ENCODE assay signal across 8 cellular contexts in the genomic region with DNA sequence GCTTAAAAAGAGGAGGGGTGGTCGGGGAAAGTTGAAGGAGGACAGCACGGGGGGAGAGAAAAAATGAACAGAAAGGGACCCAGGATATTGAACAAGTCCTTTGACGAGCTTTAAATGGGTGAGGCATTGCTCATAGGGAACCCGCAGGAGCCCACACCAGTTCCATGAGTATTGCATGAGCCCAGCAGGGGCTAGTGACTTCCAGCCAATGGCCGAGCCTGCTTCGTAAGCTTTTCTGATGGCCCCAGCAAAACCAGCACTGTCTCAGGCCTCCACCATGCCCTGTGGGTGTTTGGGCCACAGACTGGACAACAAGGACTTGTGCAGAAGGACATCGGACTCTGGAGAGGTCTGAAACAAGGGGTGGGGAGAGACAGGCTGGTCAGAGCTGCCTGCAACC.
A peak's percentile ranks its signal among the peaks of the same experiment; 100 is the strongest.
DNase-seq lines count a peak whose midpoint lies in the region; ATAC-seq and TF ChIP-seq lines count a peak whose summit lies in the region.

No MANE protein-coding gene starts in this region.

- H3K4me3 Mint-ChIP-seq in activated CD8-positive, alpha-beta memory T cell treated with anti-CD3 and anti-CD28 coated beads, Interleukin-2, amount 10 ng/mL, durations not matched to agents 7 days and 5 days = no peak overlapping the region
- H3K4me3 Mint-ChIP-seq in Caco-2 (ENCODE audit: unreplicated experiment) = no peak overlapping the region

- intact Hi-C loops in adrenal gland (cut with DNase I) = loop anchor here in 1 of 2 donors (5.0 kb wide), 1 partner anchor 104 kb away; no protein-coding TSS in a partner anchor
- intact Hi-C loops in right lobe of liver (cut with DNase I) = no loop called here
- intact Hi-C loops in Caco-2 (cut with micrococcal nuclease; ENCODE audit: unreplicated experiment) = no loop called here

- H3K27ac Mint-ChIP-seq in activated CD8-positive, alpha-beta memory T cell treated with anti-CD3 and anti-CD28 coated beads, Interleukin-2, amount 10 ng/mL, durations not matched to agents 7 days and 5 days = peak overlapping the region; percentile 61
- no peak overlapping the region for H3K27ac Mint-ChIP-seq in Caco-2 (ENCODE audit: unreplicated experiment)

- WGBS in adrenal gland, 4 donors = 63 to 79% (median 70%) methylated on average over 7 of the region's 7 CpGs
- WGBS in right lobe of liver (ENCODE audit: insufficient coverage, low coverage, low lambda C conversion rate, missing lambda C conversion rate) = 76% methylated on average over 3 of the region's 7 CpGs
- WGBS in thymus = 90% methylated on average over 7 of the region's 7 CpGs

- TF ChIP-seq CTCF in adrenal gland (IDR thresholded peaks at IDR 0.05) (no peak), right lobe of liver (IDR thresholded peaks at IDR 0.05) (no peak), Caco-2 (IDR thresholded peaks at IDR 0.05; ENCODE audit: insufficient read depth in 1 of 2, low read depth in 1 of 2, low read length in 1 of 2, severe bottlenecking in 1 of 2, unreplicated experiment in 1 of 2) (no peak)

- H3K27ac ChIP-seq in adrenal gland (peak overlapping the region; percentile 40 to 80 (median 69)), right lobe of liver (peak overlapping the region; percentile 28 to 95 (median 82)), thymus (ENCODE audit: low read depth) (peak overlapping the region; percentile 19)

- H3K9me3 ChIP-seq in adrenal gland (replicated peaks in 1 of 3) (no peaks in the 10 kb centered on the region), right lobe of liver (no peaks in the 10 kb centered on the region), thymus (ENCODE audit: control insufficient read depth) (no peaks in the 10 kb centered on the region), Caco-2 (no peaks in the 10 kb centered on the region; the same call in 1 of the 2 replicates)

- H3K4me1 ChIP-seq in adrenal gland (replicated peaks in 1 of 2) (peaks cover 16 to 64% of the 10 kb centered on the region in 2 donors), right lobe of liver (peaks cover 0 to 41% (median 10%) of the 10 kb centered on the region in 4 donors), thymus (ENCODE audit: control insufficient read depth, insufficient read depth, low read length) (peaks cover 24% of the 10 kb centered on the region), Caco-2 (peaks cover 40% of the 10 kb centered on the region)

- H3K36me3 ChIP-seq in adrenal gland (replicated peaks in 1 of 2) (no peaks in the 10 kb centered on the region), right lobe of liver (no peaks in the 10 kb centered on the region), thymus (ENCODE audit: control insufficient read depth, insufficient read depth) (no peaks in the 10 kb centered on the region), Caco-2 (ENCODE audit: control insufficient read depth, insufficient read depth, low read length) (no peaks in the 10 kb centered on the region)

- ATAC-seq in activated CD8-positive, alpha-beta memory T cell treated with anti-CD3 and anti-CD28 coated beads, Interleukin-2, amount 10 ng/mL, durations not matched to agents 7 days and 5 days = no peak
- ATAC-seq in right lobe of liver = no peak

- POLR2A ChIA-PET in Caco-2 (lab: Charles Lee) = interaction anchor here (0.7 kb wide), 1 partner anchor 79 kb away, joined by 6 read pairs; no protein-coding TSS in a partner anchor

- H3K4me3 ChIP-seq in adrenal gland = no peak overlapping the region
- H3K4me3 ChIP-seq in right lobe of liver = no peak overlapping the region
- no peak overlapping the region for H3K4me3 ChIP-seq in thymus (ENCODE audit: low read length)
- no peak overlapping the region for H3K4me3 ChIP-seq in Caco-2 (ENCODE audit: low read depth, low read length)

- H3K9me3 Mint-ChIP-seq in activated CD8-positive, alpha-beta memory T cell treated with anti-CD3 and anti-CD28 coated beads, Interleukin-2, amount 10 ng/mL, durations not matched to agents 7 days and 5 days (ENCODE audit: low read depth) = no peaks in the 10 kb centered on the region
- H3K9me3 Mint-ChIP-seq in Caco-2 (ENCODE audit: unreplicated experiment) = peaks cover 20% of the 10 kb centered on the region

- H3K36me3 Mint-ChIP-seq in activated CD8-positive, alpha-beta memory T cell treated with anti-CD3 and anti-CD28 coated beads, Interleukin-2, amount 10 ng/mL, durations not matched to agents 7 days and 5 days = no peaks in the 10 kb centered on the region
- no peaks in the 10 kb centered on the region for H3K36me3 Mint-ChIP-seq in Caco-2 (ENCODE audit: insufficient read depth, unreplicated experiment)

- no peak for DNase-seq in activated CD8-positive, alpha-beta memory T cell treated with anti-CD3 and anti-CD28 coated beads, Interleukin-2, amount 10 ng/mL, durations not matched to agents 7 days and 5 days
- DNase-seq in activated CD8-positive, alpha-beta memory T cell treated with anti-CD3 and anti-CD28 coated beads, Interleukin-2, amount 50 U/mL, for 4 hours = no peak
- no peak for DNase-seq in adrenal gland
- DNase-seq in right lobe of liver = peak in 1 of 3 donors; percentile 31
- DNase-seq in SKM-1 (lab: John Stamatoyannopoulos, UW; ENCODE audit: unreplicated experiment) = no peak
- no peak for DNase-seq in NCI-H748 treated with DMSO at 0.1 percent for 48 hours (lab: John Stamatoyannopoulos, UW)
- DNase-seq in Caco-2 = no peak

- H3K27me3 Mint-ChIP-seq in activated CD8-positive, alpha-beta memory T cell treated with anti-CD3 and anti-CD28 coated beads, Interleukin-2, amount 10 ng/mL, durations not matched to agents 7 days and 5 days = no peaks in the 10 kb centered on the region
- no peaks in the 10 kb centered on the region for H3K27me3 Mint-ChIP-seq in Caco-2 (ENCODE audit: insufficient read depth, unreplicated experiment)

- CTCF ChIA-PET in activated CD8-positive, alpha-beta memory T cell treated with anti-CD3 and anti-CD28 coated beads, Interleukin-2, amount 10 ng/mL, durations not matched to agents 7 days and 5 days (lab: Charles Lee) = interaction anchor here (0.6 to 3.2 kb wide), 5 partner anchors 19 to 730 kb away, joined by 3 to 12 read pairs (median 4); no protein-coding TSS in a partner anchor
- CTCF ChIA-PET in Caco-2 (lab: Charles Lee) = interaction anchor here (0.5 kb wide), 1 partner anchor 108 kb away, joined by 4 read pairs; no protein-coding TSS in a partner anchor

- BruUV-seq in Caco-2 (replicated peaks; lab: Mats Ljungman, UMichigan) = no TSS peak

- no peak for TF ChIP-seq POLR2A in adrenal gland (IDR thresholded peaks at IDR 0.05)
- TF ChIP-seq POLR2A in right lobe of liver (IDR thresholded peaks at IDR 0.05) = no peak

- peaks cover 48% of the 10 kb centered on the region for H3K4me1 Mint-ChIP-seq in activated CD8-positive, alpha-beta memory T cell treated with anti-CD3 and anti-CD28 coated beads, Interleukin-2, amount 10 ng/mL, durations not matched to agents 7 days and 5 days
- peaks cover 29% of the 10 kb centered on the region for H3K4me1 Mint-ChIP-seq in Caco-2 (ENCODE audit: low read depth, unreplicated experiment)

- no peaks in the 10 kb centered on the region for H3K27me3 ChIP-seq in adrenal gland
- no peaks in the 10 kb centered on the region for H3K27me3 ChIP-seq in right lobe of liver
- no peaks in the 10 kb centered on the region for H3K27me3 ChIP-seq in thymus (ENCODE audit: control insufficient read depth, insufficient read depth)
- H3K27me3 ChIP-seq in Caco-2 (replicated peaks; ENCODE audit: control insufficient read depth, insufficient read depth, low read length) = no peaks in the 10 kb centered on the region

Comparison
In these comparisons a context has a peak if more than half of its experiments do, and no peak if none do; other contexts are left out.
1. H3K27ac ChIP-seq: peak in every context shown above with its lines; median percentile 82 in right lobe of liver; 69 in adrenal gland; 19 in thymus.